1 cellular context compared by ENCODE assay signal in genomic region chr5:151029856-151030336, GRCh38.
TF ChIP-seq lines count a peak whose summit lies in the region.

No MANE protein-coding gene starts in this region.

TF ChIP-seq in GM12878, 131 proteins besides CTCF, POLR2A, EP300 and RAD21:
- no peak for TF ChIP-seq CHD2 (IDR thresholded peaks at IDR 0.05; ENCODE audit: borderline replicate concordance, low read depth, low read length)
- TF ChIP-seq SIN3A (IDR thresholded peaks at IDR 0.05; ENCODE audit: low read depth, low read length) = no peak
- no peak for TF ChIP-seq IRF5 (IDR thresholded peaks at IDR 0.05; ENCODE audit: borderline replicate concordance)
- no peak for TF ChIP-seq PRDM15 (CRISPR knock-in tag; IDR thresholded peaks at IDR 0.05)
- no peak for TF ChIP-seq SPI1 (IDR thresholded peaks at IDR 0.05; ENCODE audit: borderline replicate concordance, insufficient read depth, low read depth, low read length)
- no peak for TF ChIP-seq E2F4 (IDR thresholded peaks at IDR 0.05; ENCODE audit: low read depth, low read length)
- no peak for TF ChIP-seq CBX5 (IDR thresholded peaks at IDR 0.05; ENCODE audit: low read depth)
- no peak for TF ChIP-seq CEBPB (IDR thresholded peaks at IDR 0.05; ENCODE audit: borderline replicate concordance in 1 of 2, low read depth in 2 of 2, low read length in 2 of 2)
- TF ChIP-seq USF1 (IDR thresholded peaks at IDR 0.05; ENCODE audit: borderline replicate concordance, extremely low read length, insufficient read depth, low read depth, low read length) = no peak
- no peak for TF ChIP-seq ZNF687 (IDR thresholded peaks at IDR 0.05)
- no peak for TF ChIP-seq IRF4 (IDR thresholded peaks at IDR 0.05; ENCODE audit: low read depth, low read length)
- no peak for TF ChIP-seq BACH1 (IDR thresholded peaks at IDR 0.05; ENCODE audit: borderline replicate concordance)
- no peak for TF ChIP-seq RBBP5 (conservative IDR thresholded peaks at IDR 0.05)
- TF ChIP-seq TCF3 (IDR thresholded peaks at IDR 0.05; ENCODE audit: borderline replicate concordance, insufficient read depth, low read depth, low read length) = no peak
